26 cellular contexts compared by ENCODE assay signal in genomic region chr16:269061-269796, GRCh38. TPM values are rescaled to one million over a fixed set of nuclear protein-coding genes. Genes with fewer than 3 reads are reported as not detected.
"Had no signal": no experiment of that assay in that cellular context is flagged by ENCODE, and none has a peak within 500 bp of the region (broad histone marks: within the 10 kb centered on the region; RNA-seq: fewer than 3 reads in every experiment).

No MANE protein-coding gene starts in this region.

- H3K4me3 Mint-ChIP-seq: activated naive CD8-positive, alpha-beta T cell treated with anti-CD3 and anti-CD28 coated beads, Interleukin-2, amount 10 ng/mL, durations not matched to agents 7 days and 5 days; endodermal cell; nephron progenitor cell; stimulated activated naive CD8-positive, alpha-beta T cell treated with anti-CD3 and anti-CD28 coated beads, Interleukin-15, Interleukin-2, amounts not matched to agents 100 ng/mL and 50 ng/mL, for 24 hours had no signal

- H3K4me3 ChIP-seq: psoas muscle, skin epidermis, tibial nerve had no signal

- H3K9me3 Mint-ChIP-seq: endodermal cell; nephron progenitor cell; stimulated activated naive CD8-positive, alpha-beta T cell treated with anti-CD3 and anti-CD28 coated beads, Interleukin-15, Interleukin-2, amounts not matched to agents 100 ng/mL and 50 ng/mL, for 24 hours had no signal

- H3K36me3 Mint-ChIP-seq: activated naive CD8-positive, alpha-beta T cell treated with anti-CD3 and anti-CD28 coated beads, Interleukin-2, amount 10 ng/mL, durations not matched to agents 7 days and 5 days had no signal

- H3K27me3 ChIP-seq: dorsolateral prefrontal cortex had no signal

- H3K4me1 ChIP-seq: foreskin keratinocyte, psoas muscle had no signal

- H3K27ac Mint-ChIP-seq: activated naive CD8-positive, alpha-beta T cell treated with anti-CD3 and anti-CD28 coated beads, Interleukin-2, amount 10 ng/mL, durations not matched to agents 7 days and 5 days; endodermal cell; nephron progenitor cell; stimulated activated naive CD8-positive, alpha-beta T cell treated with anti-CD3 and anti-CD28 coated beads, Interleukin-15, Interleukin-2, amounts not matched to agents 100 ng/mL and 50 ng/mL, for 24 hours had no signal

- FAIRE-seq: islet of Langerhans, urothelium cell line had no signal

- ATAC-seq: foreskin keratinocyte, left lobe of liver, psoas muscle, right cardiac atrium had no signal

- H3K4me1 Mint-ChIP-seq: endodermal cell, nephron progenitor cell had no signal

- H3K27me3 Mint-ChIP-seq: activated naive CD8-positive, alpha-beta T cell treated with anti-CD3 and anti-CD28 coated beads, Interleukin-2, amount 10 ng/mL, durations not matched to agents 7 days and 5 days; stimulated activated naive CD8-positive, alpha-beta T cell treated with anti-CD3 and anti-CD28 coated beads, Interleukin-15, Interleukin-2, amounts not matched to agents 100 ng/mL and 50 ng/mL, for 24 hours had no signal

- H3K27ac ChIP-seq: epithelial cell of prostate, foreskin keratinocyte, psoas muscle, VCaP had no signal

- H3K9me3 ChIP-seq: psoas muscle, tibial nerve had no signal

- DNase-seq: activated CD4-positive, alpha-beta T cell treated with anti-CD3 and anti-CD28 coated beads for 1 hour; activated CD4-positive, alpha-beta T cell treated with anti-CD3 and anti-CD28 coated beads, Interleukin-2, amount 50 U/mL, for 48 hours; activated naive CD4-positive, alpha-beta T cell treated with Interleukin-2 at 50 U/mL for 16 hours; activated naive CD8-positive, alpha-beta T cell treated with anti-CD3 and anti-CD28 coated beads, Interleukin-2, amount 10 ng/mL, durations not matched to agents 7 days and 5 days; endodermal cell; foreskin keratinocyte; hippocampal formation; midbrain; nephron progenitor cell; stimulated activated CD4-positive, alpha-beta T cell treated with anti-CD3 and anti-CD28 coated beads, Interleukin-15, amount 100 ng/mL, for 24 hours; stimulated activated CD4-positive, alpha-beta T cell treated with anti-CD3 and anti-CD28 coated beads, Interleukin-2, amount 100 ng/mL, for 48 hours; SW 1271; T-helper 2 cell had no signal

RNA-seq across cellular contexts. Expression of gene RGS11, which starts 6.5 kb away (rescaled TPM):
- total RNA-seq: activated naive CD8-positive, alpha-beta T cell treated with anti-CD3 and anti-CD28 coated beads, Interleukin-2, amount 10 ng/mL, durations not matched to agents 7 days and 5 days; foreskin keratinocyte had no signal

RNA-seq across cellular contexts. Expression of gene ARHGDIG, which starts 11.2 kb away (rescaled TPM):
- total RNA-seq: activated naive CD8-positive, alpha-beta T cell treated with anti-CD3 and anti-CD28 coated beads, Interleukin-2, amount 10 ng/mL, durations not matched to agents 7 days and 5 days; foreskin keratinocyte; tibial nerve had no signal
- polyA plus RNA-seq: foreskin keratinocyte had no signal

RNA-seq across cellular contexts. Expression of gene PDIA2, which starts 13.7 kb away (rescaled TPM):
- total RNA-seq: lung microvascular endothelial cell, osteocyte had no signal
